ENCODE assay signal across 21 cellular contexts in the genomic region with DNA sequence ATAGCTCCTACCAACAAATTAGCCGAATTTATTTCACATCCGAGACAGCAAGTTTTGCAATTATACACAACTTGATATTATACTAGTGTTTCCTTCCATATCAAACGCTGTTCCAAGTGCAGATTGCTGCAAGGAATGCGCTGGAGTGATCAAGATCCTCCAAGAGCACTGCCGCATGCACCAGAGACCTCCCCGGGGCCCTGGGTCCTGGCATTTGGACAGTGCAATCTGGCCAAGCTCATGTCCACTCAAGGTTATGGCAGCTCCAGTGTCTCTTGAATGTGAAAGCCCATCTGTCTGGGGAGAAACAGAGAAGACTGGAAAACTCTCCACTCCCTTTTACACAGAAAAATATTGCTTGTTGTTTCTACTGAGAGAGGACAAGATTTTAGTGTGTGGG.
DNase-seq lines count a peak whose midpoint lies in the region; ATAC-seq and TF ChIP-seq lines count a peak whose summit lies in the region.
"Had no signal": no experiment of that assay in that cellular context is flagged by ENCODE, and none has a peak within 500 bp of the region (broad histone marks: within the 10 kb centered on the region; RNA-seq: fewer than 3 reads in every experiment).

No MANE protein-coding gene starts in this region.

- H3K27ac Mint-ChIP-seq in dendritic cell treated with granulocyte-macrophage colony-stimulating factor and Interleukin-4, amounts not matched to agents 40 ng/mL and 50 ng/mL, for 4 days, result peak overlapping the region; percentile 86

- H3K27me3 ChIP-seq in ACC112 (ENCODE audit: insufficient read depth, low read length) (no peaks in the 10 kb centered on the region), psoas muscle (ENCODE audit: insufficient read depth in 3 of 3, low read length in 2 of 3) (peaks cover 0 to 7% (median 5%) of the 10 kb centered on the region in 3 donors), stomach (peaks cover 0 to 6% (median 0%) of the 10 kb centered on the region in 3 donors), ovary (no peaks in the 10 kb centered on the region)
- H3K27me3 ChIP-seq: BLaER1 had no signal

- no peak for ATAC-seq in psoas muscle

- H3K4me1 Mint-ChIP-seq in dendritic cell treated with granulocyte-macrophage colony-stimulating factor and Interleukin-4, amounts not matched to agents 40 ng/mL and 50 ng/mL, for 4 days (ENCODE audit: low read depth), result peaks cover 36% of the 10 kb centered on the region

- TF ChIP-seq CTCF in psoas muscle (IDR thresholded peaks at IDR 0.05) (no peak), stomach (IDR thresholded peaks at IDR 0.05) (no peak), ovary (IDR thresholded peaks at IDR 0.05) (no peak)

- H3K36me3 ChIP-seq in ACC112 (ENCODE audit: insufficient read depth, low read length), result no peaks in the 10 kb centered on the region
- H3K36me3 ChIP-seq in psoas muscle (ENCODE audit: insufficient read depth in 1 of 2, low read depth in 1 of 2), result no peaks in the 10 kb centered on the region
- H3K36me3 ChIP-seq in stomach, result no peaks in the 10 kb centered on the region
- no peaks in the 10 kb centered on the region for H3K36me3 ChIP-seq in ovary
- H3K36me3 ChIP-seq: BLaER1 had no signal

- peaks cover 17% of the 10 kb centered on the region for H3K4me1 ChIP-seq in ACC112 (ENCODE audit: control insufficient read depth, insufficient read depth, low read length, unreplicated experiment)
- peaks cover 11% of the 10 kb centered on the region for H3K4me1 ChIP-seq in psoas muscle
- H3K4me1 ChIP-seq in stomach, result peaks cover 18 to 27% (median 23%) of the 10 kb centered on the region in 4 donors
- peaks cover 6% of the 10 kb centered on the region for H3K4me1 ChIP-seq in ovary (ENCODE audit: insufficient read depth)

- H2AFZ ChIP-seq in ACC112 (ENCODE audit: low read length, unreplicated experiment), result peak overlapping the region; percentile 43
- H2AFZ ChIP-seq: PC-9 had no signal

- H3K79me2 ChIP-seq in ACC112 (ENCODE audit: control insufficient read depth, insufficient read depth, low read length, unreplicated experiment), result no peaks in the 10 kb centered on the region

- TF ChIP-seq EP300 in stomach (IDR thresholded peaks at IDR 0.05) (no peak), ovary (IDR thresholded peaks at IDR 0.05) (no peak)

- H3K27me3 Mint-ChIP-seq in dendritic cell treated with granulocyte-macrophage colony-stimulating factor and Interleukin-4, amounts not matched to agents 40 ng/mL and 50 ng/mL, for 4 days, result no peaks in the 10 kb centered on the region
- H3K27me3 Mint-ChIP-seq: CD4-positive, CD25-positive, alpha-beta regulatory T cell had no signal

- H3K4me3 Mint-ChIP-seq in dendritic cell treated with granulocyte-macrophage colony-stimulating factor and Interleukin-4, amounts not matched to agents 40 ng/mL and 50 ng/mL, for 4 days, result no peak overlapping the region
- H3K4me3 Mint-ChIP-seq: CD4-positive, CD25-positive, alpha-beta regulatory T cell had no signal

- no peaks in the 10 kb centered on the region for H3K9me3 Mint-ChIP-seq in dendritic cell treated with granulocyte-macrophage colony-stimulating factor and Interleukin-4, amounts not matched to agents 40 ng/mL and 50 ng/mL, for 4 days
- H3K9me3 Mint-ChIP-seq: CD4-positive, CD25-positive, alpha-beta regulatory T cell had no signal

- intact Hi-C loops in dendritic cell treated with granulocyte-macrophage colony-stimulating factor and Interleukin-4, amounts not matched to agents 40 ng/mL and 50 ng/mL, for 4 days (cut with micrococcal nuclease), result loop anchor here (5.0 to 10.0 kb wide), 2 partner anchors 112 to 915 kb away; a partner anchor contains a TSS
- intact Hi-C loops in psoas muscle (cut with DNase I) (loop anchor here in 1 of 2 donors (10.0 kb wide), 1 partner anchor 375 kb away; no protein-coding TSS in a partner anchor), stomach (cut with DNase I; ENCODE audit: low total_unique reads) (loop anchor here (10.0 kb wide), 1 partner anchor 185 kb away; no protein-coding TSS in a partner anchor), ovary (cut with DNase I) (loop anchor here in 2 of 4 donors (10.0 kb wide), 2 partner anchors 575 to 935 kb away; no protein-coding TSS in a partner anchor)

- no peak overlapping the region for H3K27ac ChIP-seq in ACC112 (ENCODE audit: low read depth, low read length)
- no peak overlapping the region for H3K27ac ChIP-seq in psoas muscle
- H3K27ac ChIP-seq in stomach, result no peak overlapping the region
- no peak overlapping the region for H3K27ac ChIP-seq in ovary
- H3K27ac ChIP-seq: 22Rv1, BLaER1, PC-9 had no signal

- H3K4me3 ChIP-seq in ACC112 (ENCODE audit: low read depth, low read length) (no peak overlapping the region), psoas muscle (no peak overlapping the region), stomach (no peak overlapping the region), ovary (no peak overlapping the region)
- H3K4me3 ChIP-seq: BLaER1, PC-9 had no signal

- peak; percentile 41 for DNase-seq in activated CD8-positive, alpha-beta memory T cell treated with anti-CD3 and anti-CD28 coated beads for 24 hours
- DNase-seq in activated CD8-positive, alpha-beta memory T cell treated with anti-CD3 and anti-CD28 coated beads, Interleukin-2, amount 50 U/mL, for 4 hours, result no peak
- DNase-seq in psoas muscle (peak; percentile 27 to 61), stomach (no peak), ovary (no peak), epidermal melanocyte (ENCODE audit: insufficient read length, low spot score) (no peak)
- DNase-seq: CD4-positive, CD25-positive, alpha-beta regulatory T cell; DMS153; DND-41; NCI-H1048; NCI-H1694; NCI-H2029 treated with DMSO at 0.1 percent for 48 hours; NCI-H446 treated with DMSO at 0.1 percent for 48 hours; NCI-H526; NK-92 treated with Interleukin-12 subunit alpha and Interleukin-12 subunit beta, amount 100 ng/mL, for 24 hours; PC-9; SHP77 had no signal

- 37 to 48% (median 42%) methylated on average over 6 of the region's 6 CpGs for WGBS in psoas muscle, 3 donors
- 71 to 91% (median 82%) methylated on average over 6 of the region's 6 CpGs for WGBS in stomach, 5 donors
- 28 to 52% (median 41%) methylated on average over 6 of the region's 6 CpGs for WGBS in ovary, 3 donors

- no peaks in the 10 kb centered on the region for H3K9me3 ChIP-seq in psoas muscle
- H3K9me3 ChIP-seq in stomach, result no peaks in the 10 kb centered on the region
- H3K9me3 ChIP-seq in ovary, result no peaks in the 10 kb centered on the region
- H3K9me3 ChIP-seq: BLaER1 had no signal

- H3K36me3 Mint-ChIP-seq in dendritic cell treated with granulocyte-macrophage colony-stimulating factor and Interleukin-4, amounts not matched to agents 40 ng/mL and 50 ng/mL, for 4 days (ENCODE audit: low read depth), result no peaks in the 10 kb centered on the region
- H3K36me3 Mint-ChIP-seq: CD4-positive, CD25-positive, alpha-beta regulatory T cell had no signal

- TF ChIP-seq POLR2A in stomach (IDR thresholded peaks at IDR 0.05), result no peak
- TF ChIP-seq POLR2A in ovary (IDR thresholded peaks at IDR 0.05), result no peak

Comparison
In these comparisons a context has a peak if more than half of its experiments do, and no peak if none do; other contexts are left out.
1. DNase-seq: peak in activated CD8-positive, alpha-beta memory T cell treated with anti-CD3 and anti-CD28 coated beads for 24 hours (single experiment) and psoas muscle (2 of 2); none in activated CD8-positive, alpha-beta memory T cell treated with anti-CD3 and anti-CD28 coated beads, Interleukin-2, amount 50 U/mL, for 4 hours (single experiment), stomach (single experiment), ovary (0 of 5) and epidermal melanocyte (single experiment).